ENCODE assay signal across 7 cellular contexts in genomic region chr6:33364460-33365231, GRCh38. TPM values are rescaled to one million over a fixed set of nuclear protein-coding genes. Genes with fewer than 3 reads are reported as not detected.
DNase-seq lines count a peak whose midpoint lies in the region; ATAC-seq, FAIRE-seq and TF ChIP-seq lines count a peak whose summit lies in the region.
"Not testable (repeated sequence)": the region's sequence is repeated elsewhere in the genome, so short reads cannot be mapped to it uniquely, and the experiment has no call there.

No MANE protein-coding gene starts in this region.

- peak overlapping the region in 2 of 3 experiments; percentile 23 to 50 for H3K4me3 Mint-ChIP-seq in nephron

- DNase-seq in EH (ENCODE audit: low read depth) (peak; percentile 75), LHCN-M2 (ENCODE audit: low read depth) (peak; percentile 63), NCI-H510A (lab: John Stamatoyannopoulos, UW) (peak; percentile 68), SW480 (ENCODE audit: low spot score) (peak; percentile 33), K562 (ENCODE audit: extremely low read depth in 1 of 4, low spot score in 3 of 4) (peak in 2 of 4 experiments; percentile 22 to 90), glomerular visceral epithelial cell (ENCODE audit: extremely low spot score) (peak; percentile 60)

- in situ Hi-C loops in K562 (cut with MboI) = not testable (repeated sequence)

- peak; percentile 94 for ATAC-seq in K562

- peaks cover 22 to 26% of the 10 kb centered on the region in 2 experiments for H3K4me1 ChIP-seq in K562 (replicated peaks in 1 of 2; ENCODE audit: control insufficient read depth in 2 of 2, insufficient read depth in 2 of 2, low read length in 2 of 2)

- H3K27me3 ChIP-seq in K562 (ENCODE audit: control insufficient read depth in 2 of 2, insufficient read depth in 2 of 2, low read length in 2 of 2) = not testable (repeated sequence)

- peak overlapping the region; percentile 65 for H3K27ac ChIP-seq in K562 (ENCODE audit: extremely low read depth, low read depth, low read length)

- TF ChIP-seq RAD21 in K562 (CRISPR knock-in tag; conservative IDR thresholded peaks at IDR 0.05 in 1 of 2, IDR thresholded peaks at IDR 0.05 in 1 of 2) = peak in 1 of 2 experiments; percentile 19; a peak in 1 of 4 replicates

- H4K20me1 ChIP-seq in K562 (replicated peaks; ENCODE audit: control insufficient read depth, insufficient read depth, low read length) = not testable (repeated sequence)

- intact Hi-C loops in K562 (cut with micrococcal nuclease) = not testable (repeated sequence)

- not testable (repeated sequence) for H3K9me3 ChIP-seq in K562 (replicated peaks; ENCODE audit: control insufficient read depth, insufficient read depth, low read depth, low read length)

- BruUV-seq in K562 (replicated peaks; lab: Mats Ljungman, UMichigan) = TSS peak; percentile 98

- not testable (repeated sequence) for H3K36me3 ChIP-seq in K562 (ENCODE audit: control insufficient read depth, insufficient read depth, low read length)

- TF ChIP-seq POLR2A in K562 (conservative IDR thresholded peaks at IDR 0.05) = peak; percentile 70

- H3K4me2 ChIP-seq in K562 (ENCODE audit: insufficient read depth, low read length) = peak overlapping the region; percentile 22; the same call in 1 of the 2 replicates

- H3K79me2 ChIP-seq in K562 (ENCODE audit: control insufficient read depth, insufficient read depth, low read length) = not testable (repeated sequence)

- not testable (repeated sequence) for TF ChIP-seq CTCF in K562 (IDR thresholded peaks at IDR 0.05 in 2 of 3, conservative IDR thresholded peaks at IDR 0.05 in 1 of 3; ENCODE audit: insufficient read depth in 2 of 3, low read depth in 1 of 3, low read length in 3 of 3); nephron (IDR thresholded peaks at IDR 0.05; ENCODE audit: unreplicated experiment in 3 of 3)

- POLR2A ChIA-PET in K562 (lab: Yijun Ruan, JAX) = interaction anchor here (0.6 to 1.7 kb wide), 11 partner anchors 9 to 85 kb away, joined by 3 to 9 read pairs (median 4); no protein-coding TSS in a partner anchor

- H3K9me1 ChIP-seq in K562 (ENCODE audit: control insufficient read depth, insufficient read depth, low read length) = not testable (repeated sequence)

- peak overlapping the region; percentile 64 for H2AFZ ChIP-seq in K562 (ENCODE audit: low read depth, low read length)

- peak; percentile 96 for FAIRE-seq in K562 (lab: Jason Lieb, UNC)

- WGBS in K562 (ENCODE audit: insufficient coverage, low coverage, missing lambda C conversion rate) = 14% methylated on average over 7 of the region's 8 CpGs

- CTCF ChIA-PET in K562 (lab: Yijun Ruan, JAX; ENCODE audit: low intra/inter-chr PET ratio) = interaction anchor here (0.6 to 0.7 kb wide), 2 partner anchors 9 to 53 kb away, joined by 3 to 5 read pairs; no protein-coding TSS in a partner anchor

- H3K36me3 Mint-ChIP-seq in nephron (ENCODE audit: low read depth) = not testable (repeated sequence)

- not testable (repeated sequence) for H3K4me3 ChIP-seq in K562

- H3K27me3 Mint-ChIP-seq in nephron (ENCODE audit: low read depth) = not testable (repeated sequence)

- peaks cover 12% of the 10 kb centered on the region for H3K4me1 Mint-ChIP-seq in nephron

- TF ChIP-seq EP300 in K562 (IDR thresholded peaks at IDR 0.05; ENCODE audit: low read length) = peak; percentile 19; the same call in 1 of the 2 replicates

- not testable (repeated sequence) for H3K9me3 Mint-ChIP-seq in nephron

- peak overlapping the region; percentile 72 to 91 (median 75) for H3K27ac Mint-ChIP-seq in nephron

- H3K9ac ChIP-seq in K562 (ENCODE audit: insufficient read depth in 1 of 2, low read depth in 2 of 2, low read length in 2 of 2) = peak overlapping the region; percentile 38 to 72

RNA-seq across cellular contexts. Expression of gene KIFC1, which starts 27.0 kb away (rescaled TPM):
- 97.6 and 98.5 TPM in 2 replicates for total RNA-seq in LHCN-M2 (2014; rRNA removed)
- polyA plus RNA-seq in LHCN-M2 (2012) = 37.6 TPM
- total RNA-seq in K562 (2011; cell fraction: chromatin; rRNA removed; ENCODE audit: low replicate concordance) = 117 and 182 TPM in 2 replicates
- 141 and 154 TPM in 2 replicates for total RNA-seq in K562 (2011; cell fraction: nucleolus; rRNA removed)
- 113 and 129 TPM in 2 replicates for total RNA-seq in K562 (2011; cell fraction: nucleoplasm; rRNA removed)
- total RNA-seq in K562 (2014; rRNA removed) = 50.2 and 62.5 TPM in 2 replicates
- 38.6 and 42.3 TPM in 2 replicates for total RNA-seq in K562 (2014; rRNA removed; fragmentation: Illumina TruSeq; extraction: Trizol)
- 77.9 and 80.1 TPM in 2 replicates for total RNA-seq in K562 (2015; rRNA removed; fragmentation: Illumina TruSeq; extraction: Trizol)
- total RNA-seq in K562 (2021) = 79.2 and 85.6 TPM in 2 replicates
- polyA plus RNA-seq in K562 (2011; rRNA removed) = 95.2 and 103 TPM in 2 replicates
- 82.9 and 95.7 TPM in 2 replicates for polyA plus RNA-seq in K562 (2011; cell fraction: cytosol; rRNA removed)
- polyA plus RNA-seq in K562 (2011; cell fraction: nucleus; rRNA removed) = 255 and 308 TPM in 2 replicates
- 70.1 and 78.9 TPM in 2 replicates for polyA plus RNA-seq in K562 (2012)
- polyA plus RNA-seq in K562 (2014; fragmentation: Illumina TruSeq; extraction: Trizol) = 76.9 and 82.7 TPM in 2 replicates
- 1 to 10 TPM; 1.3 to 2.2 TPM for polyA plus RNA-seq in K562 (2014; fragmentation: Nextera tagmentation; extraction: Ambion mirVana)
- 84.1 and 88.6 TPM in 2 replicates for polyA plus RNA-seq in K562 (2014; rRNA removed)
- 91.4 and 99.3 TPM in 2 replicates for polyA minus RNA-seq in K562 (2011; rRNA and poly(A)+ RNA removed)
- 43.1 and 48.8 TPM in 2 replicates for polyA minus RNA-seq in K562 (2011; cell fraction: cytosol; rRNA and poly(A)+ RNA removed)
- 113 and 139 TPM in 2 replicates for polyA minus RNA-seq in K562 (2011; cell fraction: nucleus; rRNA and poly(A)+ RNA removed)

RNA-seq across cellular contexts. Expression of gene DAXX, which starts 41.9 kb away (rescaled TPM):
- total RNA-seq in LHCN-M2 (2014; rRNA removed) = 51.6 and 64.3 TPM in 2 replicates
- 47.2 TPM for polyA plus RNA-seq in LHCN-M2 (2012)
- total RNA-seq in K562 (2011; cell fraction: chromatin; rRNA removed; ENCODE audit: low replicate concordance) = 51.6 and 76.0 TPM in 2 replicates
- 39.7 and 45.7 TPM in 2 replicates for total RNA-seq in K562 (2011; cell fraction: nucleolus; rRNA removed)
- total RNA-seq in K562 (2011; cell fraction: nucleoplasm; rRNA removed) = 38.2 and 40.6 TPM in 2 replicates
- 80.6 and 122 TPM in 2 replicates for total RNA-seq in K562 (2014; rRNA removed)
- 61.7 and 68.7 TPM in 2 replicates for total RNA-seq in K562 (2014; rRNA removed; fragmentation: Illumina TruSeq; extraction: Trizol)
- total RNA-seq in K562 (2015; rRNA removed; fragmentation: Illumina TruSeq; extraction: Trizol) = 59.9 and 66.6 TPM in 2 replicates
- 69.0 and 70.6 TPM in 2 replicates for total RNA-seq in K562 (2021)
- 22.8 and 32.4 TPM in 2 replicates for polyA plus RNA-seq in K562 (2011; rRNA removed)
- polyA plus RNA-seq in K562 (2011; cell fraction: cytosol; rRNA removed) = 19.5 and 25.8 TPM in 2 replicates
- polyA plus RNA-seq in K562 (2011; cell fraction: nucleus; rRNA removed) = 106 and 140 TPM in 2 replicates
- polyA plus RNA-seq in K562 (2012) = 73.3 and 129 TPM in 2 replicates
- polyA plus RNA-seq in K562 (2014; fragmentation: Illumina TruSeq; extraction: Trizol) = 101 and 104 TPM in 2 replicates
- 100 to 1,000 TPM in 1 of 2 experiments, 10 to 100 TPM in 1; 41.5 to 144 TPM for polyA plus RNA-seq in K562 (2014; fragmentation: Nextera tagmentation; extraction: Ambion mirVana)
- polyA plus RNA-seq in K562 (2014; rRNA removed) = 47.4 and 67.2 TPM in 2 replicates
- 11.5 and 12.0 TPM in 2 replicates for polyA minus RNA-seq in K562 (2011; rRNA and poly(A)+ RNA removed)
- polyA minus RNA-seq in K562 (2011; cell fraction: cytosol; rRNA and poly(A)+ RNA removed) = 17.0 and 19.9 TPM in 2 replicates
- 34.1 and 35.5 TPM in 2 replicates for polyA minus RNA-seq in K562 (2011; cell fraction: nucleus; rRNA and poly(A)+ RNA removed)

RNA-seq across cellular contexts. Expression of gene PHF1, which starts 46.2 kb away (rescaled TPM):
- 39.3 and 49.7 TPM in 2 replicates for total RNA-seq in LHCN-M2 (2014; rRNA removed)
- polyA plus RNA-seq in LHCN-M2 (2012) = 35.3 TPM
- 151 and 284 TPM in 2 replicates for total RNA-seq in K562 (2011; cell fraction: chromatin; rRNA removed; ENCODE audit: low replicate concordance)
- total RNA-seq in K562 (2011; cell fraction: nucleolus; rRNA removed) = 158 and 171 TPM in 2 replicates
- 141 and 150 TPM in 2 replicates for total RNA-seq in K562 (2011; cell fraction: nucleoplasm; rRNA removed)
- 27.3 and 29.7 TPM in 2 replicates for total RNA-seq in K562 (2014; rRNA removed)
- total RNA-seq in K562 (2014; rRNA removed; fragmentation: Illumina TruSeq; extraction: Trizol) = 16.2 and 20.8 TPM in 2 replicates
- 29.6 and 33.7 TPM in 2 replicates for total RNA-seq in K562 (2015; rRNA removed; fragmentation: Illumina TruSeq; extraction: Trizol)
- total RNA-seq in K562 (2021) = 42.1 and 43.2 TPM in 2 replicates
- 45.9 and 59.4 TPM in 2 replicates for polyA plus RNA-seq in K562 (2011; rRNA removed)
- 56.9 and 69.4 TPM in 2 replicates for polyA plus RNA-seq in K562 (2011; cell fraction: cytosol; rRNA removed)
- polyA plus RNA-seq in K562 (2011; cell fraction: nucleus; rRNA removed) = 359 and 410 TPM in 2 replicates
- 42.7 and 85.4 TPM in 2 replicates for polyA plus RNA-seq in K562 (2012)
- 45.5 and 48.8 TPM in 2 replicates for polyA plus RNA-seq in K562 (2014; fragmentation: Illumina TruSeq; extraction: Trizol)
- 1 to 10 TPM; 3.7 to 4.0 TPM for polyA plus RNA-seq in K562 (2014; fragmentation: Nextera tagmentation; extraction: Ambion mirVana)
- 60.8 and 64.2 TPM in 2 replicates for polyA plus RNA-seq in K562 (2014; rRNA removed)
- polyA minus RNA-seq in K562 (2011; rRNA and poly(A)+ RNA removed) = 21.9 and 26.4 TPM in 2 replicates
- polyA minus RNA-seq in K562 (2011; cell fraction: cytosol; rRNA and poly(A)+ RNA removed) = 12.4 and 15.0 TPM in 2 replicates
- 40.8 and 50.0 TPM in 2 replicates for polyA minus RNA-seq in K562 (2011; cell fraction: nucleus; rRNA and poly(A)+ RNA removed)

RNA-seq across cellular contexts. Expression of gene ZBTB22, which starts 47.1 kb away (rescaled TPM):
- 10.1 and 15.0 TPM in 2 replicates for total RNA-seq in LHCN-M2 (2014; rRNA removed)
- 14.4 TPM for polyA plus RNA-seq in LHCN-M2 (2012)
- 8.2 and 25.6 TPM in 2 replicates for total RNA-seq in K562 (2011; cell fraction: chromatin; rRNA removed; ENCODE audit: low replicate concordance)
- 20.4 and 20.8 TPM in 2 replicates for total RNA-seq in K562 (2011; cell fraction: nucleolus; rRNA removed)
- total RNA-seq in K562 (2011; cell fraction: nucleoplasm; rRNA removed) = 13.3 and 13.4 TPM in 2 replicates
- 11.9 and 12.2 TPM in 2 replicates for total RNA-seq in K562 (2014; rRNA removed)
- total RNA-seq in K562 (2014; rRNA removed; fragmentation: Illumina TruSeq; extraction: Trizol) = 5.6 and 5.9 TPM in 2 replicates
- 8.2 and 8.4 TPM in 2 replicates for total RNA-seq in K562 (2015; rRNA removed; fragmentation: Illumina TruSeq; extraction: Trizol)
- total RNA-seq in K562 (2021) = 10.0 and 11.1 TPM in 2 replicates
- polyA plus RNA-seq in K562 (2011; rRNA removed) = 5.8 and 9.4 TPM in 2 replicates
- polyA plus RNA-seq in K562 (2011; cell fraction: cytosol; rRNA removed) = 9.0 and 12.6 TPM in 2 replicates
- polyA plus RNA-seq in K562 (2011; cell fraction: nucleus; rRNA removed) = 13.4 and 20.4 TPM in 2 replicates
- 9.5 and 11.3 TPM in 2 replicates for polyA plus RNA-seq in K562 (2012)
- 7.1 TPM in 2 replicates for polyA plus RNA-seq in K562 (2014; fragmentation: Illumina TruSeq; extraction: Trizol)
- polyA plus RNA-seq in K562 (2014; fragmentation: Nextera tagmentation; extraction: Ambion mirVana) = under 1 TPM; 0.21 to 0.30 TPM
- polyA plus RNA-seq in K562 (2014; rRNA removed) = 8.7 and 10.3 TPM in 2 replicates
- polyA minus RNA-seq in K562 (2011; rRNA and poly(A)+ RNA removed) = 7.1 and 7.7 TPM in 2 replicates
- 6.3 and 7.0 TPM in 2 replicates for polyA minus RNA-seq in K562 (2011; cell fraction: cytosol; rRNA and poly(A)+ RNA removed)
- polyA minus RNA-seq in K562 (2011; cell fraction: nucleus; rRNA and poly(A)+ RNA removed) = 11.4 and 12.3 TPM in 2 replicates

RNA-seq across cellular contexts. Expression of gene TAPBP, which starts 50.8 kb away (rescaled TPM):
- total RNA-seq in LHCN-M2 (2014; rRNA removed) = 44.9 and 57.9 TPM in 2 replicates
- 44.5 TPM for polyA plus RNA-seq in LHCN-M2 (2012)
- 73.3 and 139 TPM in 2 replicates for total RNA-seq in K562 (2011; cell fraction: chromatin; rRNA removed; ENCODE audit: low replicate concordance)
- 101 and 121 TPM in 2 replicates for total RNA-seq in K562 (2011; cell fraction: nucleolus; rRNA removed)
- total RNA-seq in K562 (2011; cell fraction: nucleoplasm; rRNA removed) = 105 and 137 TPM in 2 replicates
- total RNA-seq in K562 (2014; rRNA removed) = 33.9 and 44.9 TPM in 2 replicates
- 10.4 and 11.9 TPM in 2 replicates for total RNA-seq in K562 (2014; rRNA removed; fragmentation: Illumina TruSeq; extraction: Trizol)
- 22.3 and 23.1 TPM in 2 replicates for total RNA-seq in K562 (2015; rRNA removed; fragmentation: Illumina TruSeq; extraction: Trizol)
- total RNA-seq in K562 (2021) = 73.4 and 74.0 TPM in 2 replicates
- 10.1 and 27.3 TPM in 2 replicates for polyA plus RNA-seq in K562 (2011; rRNA removed)
- 16.7 and 26.5 TPM in 2 replicates for polyA plus RNA-seq in K562 (2011; cell fraction: cytosol; rRNA removed)
- polyA plus RNA-seq in K562 (2011; cell fraction: nucleus; rRNA removed) = 38.3 and 46.1 TPM in 2 replicates
- polyA plus RNA-seq in K562 (2012) = 29.5 and 50.0 TPM in 2 replicates
- polyA plus RNA-seq in K562 (2014; fragmentation: Illumina TruSeq; extraction: Trizol) = 23.0 and 26.8 TPM in 2 replicates
- 10 to 100 TPM in 1 of 2 experiments, 1 to 10 TPM in 1; 5.6 to 10.1 TPM for polyA plus RNA-seq in K562 (2014; fragmentation: Nextera tagmentation; extraction: Ambion mirVana)
- 30.6 and 38.5 TPM in 2 replicates for polyA plus RNA-seq in K562 (2014; rRNA removed)
- polyA minus RNA-seq in K562 (2011; rRNA and poly(A)+ RNA removed) = 7.9 and 11.1 TPM in 2 replicates
- 32.5 and 35.6 TPM in 2 replicates for polyA minus RNA-seq in K562 (2011; cell fraction: cytosol; rRNA and poly(A)+ RNA removed)
- polyA minus RNA-seq in K562 (2011; cell fraction: nucleus; rRNA and poly(A)+ RNA removed) = 21.7 and 28.1 TPM in 2 replicates
